2 cellular contexts compared by ENCODE assay signal in genomic region chr16:30457743-30458560, GRCh38.
TF ChIP-seq lines count a peak whose summit lies in the region.

No MANE protein-coding gene starts in this region.

TF ChIP-seq in A549, 52 proteins besides CTCF, POLR2A, EP300 and RAD21:
- TF ChIP-seq ZC3H11A (IDR thresholded peaks at IDR 0.05) (peak; percentile 28; the same call in 1 of the 2 replicates), PBX3 (IDR thresholded peaks at IDR 0.05) (no peak)

TF ChIP-seq in GM12878, 131 proteins besides CTCF, POLR2A, EP300 and RAD21:
- no peak for TF ChIP-seq IRF3 (IDR thresholded peaks at IDR 0.05)
- TF ChIP-seq CBX5 (IDR thresholded peaks at IDR 0.05; ENCODE audit: low read depth), result 0 out of 2 replicates have a peak, but pooled peaks have one; percentile 7
- TF ChIP-seq BMI1 (IDR thresholded peaks at IDR 0.05; ENCODE audit: borderline replicate concordance), result peak; percentile 17; the same call in 1 of the 2 replicates
- TF ChIP-seq ZNF217 (IDR thresholded peaks at IDR 0.05), result peak; percentile 47; the same call in 1 of the 2 replicates
- peak; percentile 56; the same call in 1 of the 2 replicates for TF ChIP-seq LARP7 (IDR thresholded peaks at IDR 0.05)
- no peak for TF ChIP-seq ZNF687 (IDR thresholded peaks at IDR 0.05)
- 0 out of 2 replicates have a peak, but pooled peaks have one; percentile 4 for TF ChIP-seq IKZF1 (conservative IDR thresholded peaks at IDR 0.05)
- no peak; the same call in 1 of the 2 replicates for TF ChIP-seq TARDBP (IDR thresholded peaks at IDR 0.05; ENCODE audit: borderline replicate concordance)
- TF ChIP-seq TBL1XR1 (IDR thresholded peaks at IDR 0.05; ENCODE audit: low read depth, low read length), result no peak
- TF ChIP-seq NR2F1 (conservative IDR thresholded peaks at IDR 0.05), result 0 out of 2 replicates have a peak, but pooled peaks have one; percentile 11
- no peak for TF ChIP-seq POU2F2 (IDR thresholded peaks at IDR 0.05; ENCODE audit: borderline replicate concordance, low read depth, low read length)
- peak; percentile 78 for TF ChIP-seq MLLT1 (IDR thresholded peaks at IDR 0.05)
- TF ChIP-seq TCF3 (IDR thresholded peaks at IDR 0.05; ENCODE audit: borderline replicate concordance, insufficient read depth, low read depth, low read length), result no peak
- TF ChIP-seq POLR2AphosphoS2 (IDR thresholded peaks at IDR 0.05; ENCODE audit: low read depth, low read length), result no peak
- TF ChIP-seq NBN (IDR thresholded peaks at IDR 0.05), result peak; percentile 12
- TF ChIP-seq CBFB (IDR thresholded peaks at IDR 0.05; ENCODE audit: low read depth), result no peak
- 0 out of 2 replicates have a peak, but pooled peaks have one; percentile 39 for TF ChIP-seq POLR2AphosphoS5 (IDR thresholded peaks at IDR 0.05; ENCODE audit: low read length)
- no peak for TF ChIP-seq MYB (IDR thresholded peaks at IDR 0.05; ENCODE audit: borderline replicate concordance, low read depth, low read length)
- TF ChIP-seq RUNX3 (IDR thresholded peaks at IDR 0.05; ENCODE audit: low read length), result peak; percentile 53; the same call in 1 of the 2 replicates
- no peak for TF ChIP-seq SREBF2 (IDR thresholded peaks at IDR 0.05; ENCODE audit: low read length)
- TF ChIP-seq SRF (IDR thresholded peaks at IDR 0.05; ENCODE audit: low read depth in 2 of 2, low read length in 2 of 2), result no peak
- 0 out of 2 replicates have a peak, but pooled peaks have one; percentile 5 for TF ChIP-seq EED (IDR thresholded peaks at IDR 0.05; ENCODE audit: low read depth)
- no peak for TF ChIP-seq EZH2 (IDR thresholded peaks at IDR 0.05; ENCODE audit: borderline replicate concordance, control insufficient read depth, low read depth, low read length)
- 0 out of 2 replicates have a peak, but pooled peaks have one; percentile 28 for TF ChIP-seq ATF7 (IDR thresholded peaks at IDR 0.05; ENCODE audit: low read depth)
- TF ChIP-seq KDM1A (IDR thresholded peaks at IDR 0.05; ENCODE audit: borderline replicate concordance), result no peak
- no peak for TF ChIP-seq SIN3A (IDR thresholded peaks at IDR 0.05; ENCODE audit: low read depth, low read length)
- TF ChIP-seq SP1 (IDR thresholded peaks at IDR 0.05; ENCODE audit: low read depth, low read length), result no peak
- peak; percentile 16; the same call in 1 of the 2 replicates for TF ChIP-seq ZBTB40 (IDR thresholded peaks at IDR 0.05; ENCODE audit: borderline replicate concordance)
- no peak for TF ChIP-seq SMC3 (IDR thresholded peaks at IDR 0.05; ENCODE audit: borderline replicate concordance, low read length)
- TF ChIP-seq BACH1 (IDR thresholded peaks at IDR 0.05; ENCODE audit: borderline replicate concordance), result no peak
- TF ChIP-seq CUX1 (IDR thresholded peaks at IDR 0.05; ENCODE audit: insufficient replicate concordance, low read depth, low read length), result no peak
- TF ChIP-seq HDGF (IDR thresholded peaks at IDR 0.05), result peak; percentile 77; the same call in 1 of the 2 replicates
- TF ChIP-seq HSF1 (IDR thresholded peaks at IDR 0.05; ENCODE audit: low read depth, low read length), result no peak
- TF ChIP-seq ZNF24 (IDR thresholded peaks at IDR 0.05), result no peak
